Comparison of ENCODE assay signal across 20 cellular contexts in genomic region chr22:20099099-20099711, GRCh38. TPM values are rescaled to one million over a fixed set of nuclear protein-coding genes. Genes with fewer than 3 reads are reported as not detected.
DNase-seq lines count a peak whose midpoint lies in the region; ATAC-seq and TF ChIP-seq lines count a peak whose summit lies in the region.
"Had no signal": no experiment of that assay in that cellular context is flagged by ENCODE, and none has a peak within 500 bp of the region (broad histone marks: within the 10 kb centered on the region; RNA-seq: fewer than 3 reads in every experiment).

No MANE protein-coding gene starts in this region.

- peak overlapping the region; percentile 86 for H3K4me3 Mint-ChIP-seq in activated naive CD8-positive, alpha-beta T cell
- peak overlapping the region; percentile 68 for H3K4me3 Mint-ChIP-seq in stimulated activated effector memory CD8-positive, alpha-beta T cell treated with anti-CD3 and anti-CD28 coated beads, Interleukin-12 subunit alpha, Interleukin-12 subunit beta, amount 100 ng/mL, for 72 hours
- H3K4me3 Mint-ChIP-seq in H9, result no peak overlapping the region
- H3K4me3 Mint-ChIP-seq: naive B cell had no signal

- no peak overlapping the region for H2BK20ac ChIP-seq in H9 (ENCODE audit: low read depth, low read length, poor library complexity, severe bottlenecking)

- no peaks in the 10 kb centered on the region for H3K23me2 ChIP-seq in H9 (ENCODE audit: insufficient read length, low read depth, low read length, poor library complexity, severe bottlenecking)

- no peak overlapping the region for H3K4ac ChIP-seq in H9 (ENCODE audit: low read depth, low read length)

- H2AK5ac ChIP-seq in H9 (ENCODE audit: insufficient read length, low read length), result no peak overlapping the region

- H3K9ac ChIP-seq in H9 (ENCODE audit: extremely low read depth, insufficient read length, low read length), result no peak overlapping the region

- H3K9me3 ChIP-seq in right cardiac atrium (ENCODE audit: control insufficient read depth, low read length) (no peaks in the 10 kb centered on the region), heart right ventricle (peaks cover 0 to 8% (median 3%) of the 10 kb centered on the region in 11 donors), H9 (ENCODE audit: control insufficient read depth, low read depth, low read length) (no peaks in the 10 kb centered on the region)
- H3K9me3 ChIP-seq: transverse colon had no signal

- peaks cover 63% of the 10 kb centered on the region for H3K4me1 Mint-ChIP-seq in activated naive CD8-positive, alpha-beta T cell (ENCODE audit: low read depth)
- H3K4me1 Mint-ChIP-seq in stimulated activated effector memory CD8-positive, alpha-beta T cell treated with anti-CD3 and anti-CD28 coated beads, Interleukin-12 subunit alpha, Interleukin-12 subunit beta, amount 100 ng/mL, for 72 hours, result peaks cover 76% of the 10 kb centered on the region
- peaks cover 19 to 22% of the 10 kb centered on the region in 2 experiments for H3K4me1 Mint-ChIP-seq in H9
- H3K4me1 Mint-ChIP-seq: naive B cell had no signal

- H3K9me3 Mint-ChIP-seq in activated naive CD8-positive, alpha-beta T cell (ENCODE audit: low read depth), result no peaks in the 10 kb centered on the region
- no peaks in the 10 kb centered on the region for H3K9me3 Mint-ChIP-seq in stimulated activated effector memory CD8-positive, alpha-beta T cell treated with anti-CD3 and anti-CD28 coated beads, Interleukin-12 subunit alpha, Interleukin-12 subunit beta, amount 100 ng/mL, for 72 hours
- no peaks in the 10 kb centered on the region for H3K9me3 Mint-ChIP-seq in H9

- H3K27ac ChIP-seq in right cardiac atrium (ENCODE audit: low read length) (no peak overlapping the region), heart right ventricle (no peak overlapping the region), H9 (ENCODE audit: insufficient read length, low read depth, low read length) (no peak overlapping the region)
- H3K27ac ChIP-seq: transverse colon had no signal

- peak overlapping the region; percentile 94 for H3K27ac Mint-ChIP-seq in activated naive CD8-positive, alpha-beta T cell
- H3K27ac Mint-ChIP-seq in stimulated activated effector memory CD8-positive, alpha-beta T cell treated with anti-CD3 and anti-CD28 coated beads, Interleukin-12 subunit alpha, Interleukin-12 subunit beta, amount 100 ng/mL, for 72 hours, result peak overlapping the region; percentile 92
- H3K27ac Mint-ChIP-seq in H9, result peak overlapping the region in 1 of 3 experiments; percentile 83; a peak in 2 of 7 replicates

- H2BK5ac ChIP-seq in H9 (ENCODE audit: insufficient read length, low read length), result no peak overlapping the region

- H4K5ac ChIP-seq in H9 (ENCODE audit: insufficient read length, low read depth, low read length), result no peak overlapping the region

- 96% methylated on average over 6 of the region's 6 CpGs for WGBS in right cardiac atrium
- 97% methylated on average over 6 of the region's 6 CpGs for WGBS in heart right ventricle, 2 donors
- WGBS in H9 (ENCODE audit: extremely low coverage, insufficient read length, low lambda C conversion rate), result no CpG with 5 or more reads among the region's 6 CpGs

- H2AFZ ChIP-seq in H9 (ENCODE audit: low read length), result no peak overlapping the region

- ATAC-seq in right cardiac atrium (no peak), heart right ventricle (no peak), GM18861 (IDR thresholded peaks at IDR 0.05; ENCODE audit: unreplicated experiment) (no peak)
- ATAC-seq in stimulated activated effector memory CD8-positive, alpha-beta T cell treated with anti-CD3 and anti-CD28 coated beads, Interleukin-12 subunit alpha, Interleukin-12 subunit beta, amount 100 ng/mL, for 72 hours, result no peak
- ATAC-seq: esophagus mucosa had no signal

- peaks cover 33% of the 10 kb centered on the region for H3K36me3 Mint-ChIP-seq in activated naive CD8-positive, alpha-beta T cell
- peaks cover 95% of the 10 kb centered on the region for H3K36me3 Mint-ChIP-seq in stimulated activated effector memory CD8-positive, alpha-beta T cell treated with anti-CD3 and anti-CD28 coated beads, Interleukin-12 subunit alpha, Interleukin-12 subunit beta, amount 100 ng/mL, for 72 hours
- H3K36me3 Mint-ChIP-seq in H9 (ENCODE audit: insufficient read depth in 1 of 3, low read depth in 3 of 3), result peaks cover 55 to 96% (median 95%) of the 10 kb centered on the region in 3 experiments

- H3K79me1 ChIP-seq in H9 (ENCODE audit: insufficient read depth, low read depth, low read length, poor library complexity, severe bottlenecking), result peaks cover 2% of the 10 kb centered on the region

- TF ChIP-seq CTCF in heart right ventricle (IDR thresholded peaks at IDR 0.05) (no peak), H9 (conservative IDR thresholded peaks at IDR 0.05) (no peak)

- H4K91ac ChIP-seq in H9 (ENCODE audit: insufficient read length, low read depth, low read length), result no peak overlapping the region

- no peak overlapping the region for H3K14ac ChIP-seq in H9 (ENCODE audit: insufficient read depth, low read length)

- H3K4me3 ChIP-seq in right cardiac atrium (ENCODE audit: low read length), result no peak overlapping the region
- no peak overlapping the region for H3K4me3 ChIP-seq in heart right ventricle
- H3K4me3 ChIP-seq: lung, smooth muscle cell, transverse colon had no signal

- 0 out of 2 replicates have a peak, but pooled peaks cover 2% of the 10 kb centered on the region for H3K79me2 ChIP-seq in H9 (ENCODE audit: insufficient read depth, low read length)

- H2BK120ac ChIP-seq in H9 (ENCODE audit: low read depth, low read length, poor library complexity, severe bottlenecking), result no peak overlapping the region

- H3K27me3 ChIP-seq in right cardiac atrium (ENCODE audit: control insufficient read depth, insufficient read depth) (no peaks in the 10 kb centered on the region), heart right ventricle (no peaks in the 10 kb centered on the region), H9 (ENCODE audit: insufficient read depth, low read length) (no peaks in the 10 kb centered on the region; the same call in 1 of the 2 replicates)
- H3K27me3 ChIP-seq: transverse colon had no signal

- no peaks in the 10 kb centered on the region for H3K27me3 Mint-ChIP-seq in activated naive CD8-positive, alpha-beta T cell
- no peaks in the 10 kb centered on the region; the same call in 1 of the 2 replicates for H3K27me3 Mint-ChIP-seq in H9 (ENCODE audit: low read depth)
- H3K27me3 Mint-ChIP-seq: naive B cell had no signal

- no peak overlapping the region for H3K4me2 ChIP-seq in H9 (ENCODE audit: insufficient read depth, insufficient read length, low read length)
- H3K4me2 ChIP-seq: smooth muscle cell had no signal

- H3K4me1 ChIP-seq in right cardiac atrium (ENCODE audit: control insufficient read depth, insufficient read depth, low read length) (no peaks in the 10 kb centered on the region), heart right ventricle (peaks cover 0 to 4% (median 0%) of the 10 kb centered on the region in 9 donors), H9 (ENCODE audit: insufficient read depth, low read length) (peaks cover 2% of the 10 kb centered on the region; the same call in 1 of the 2 replicates)
- H3K4me1 ChIP-seq: transverse colon had no signal

- no peak overlapping the region for H3T11ph ChIP-seq in H9 (ENCODE audit: low read length)

- no peak overlapping the region for H4K8ac ChIP-seq in H9 (replicated peaks; ENCODE audit: insufficient read length, low read depth, low read length)

- DNase-seq in right cardiac atrium (peak in 2 of 3 donors; percentile 2 to 24), heart right ventricle (no peak), H9 (no peak)
- DNase-seq in stimulated activated effector memory CD8-positive, alpha-beta T cell treated with anti-CD3 and anti-CD28 coated beads, Interleukin-12 subunit alpha, Interleukin-12 subunit beta, amount 100 ng/mL, for 72 hours (ENCODE audit: low spot score in 2 of 2), result no peak
- DNase-seq: activated CD4-positive, alpha-beta T cell treated with anti-CD3 and anti-CD28 coated beads, Interleukin-2, amount 50 U/mL, for 48 hours; activated gamma-delta T cell treated with Interleukin-2 at 50 U/mL for 16 hours; dermis blood vessel endothelial cell; GDM1; naive B cell; NCI-H1048; NCI-H2081; NCI-H524 treated with DMSO at 0.1 percent for 48 hours; OCI-M1; transverse colon had no signal

- H4K20me1 ChIP-seq in H9 (ENCODE audit: control insufficient read depth, insufficient read depth, insufficient read length), result no peaks in the 10 kb centered on the region

- no peak overlapping the region for H2BK15ac ChIP-seq in H9 (ENCODE audit: low read depth, low read length)

- intact Hi-C loops in right cardiac atrium (cut with DNase I), result loop anchor here in 1 of 4 donors (10.0 kb wide), 1 partner anchor 704 kb away; no protein-coding TSS in a partner anchor
- intact Hi-C loops in heart right ventricle (cut with DNase I), result no loop called here

- no peak overlapping the region for H2BK12ac ChIP-seq in H9 (ENCODE audit: insufficient read length, low read depth, low read length)

- peaks cover 0 to 99% (median 49%) of the 10 kb centered on the region in 9 donors for H3K36me3 ChIP-seq in heart right ventricle

- no peak overlapping the region for H3K18ac ChIP-seq in H9 (ENCODE audit: insufficient read length, low read depth, low read length)

- H3K56ac ChIP-seq in H9 (ENCODE audit: insufficient read length, low read depth, low read length), result no peak overlapping the region

- H3K23ac ChIP-seq in H9 (ENCODE audit: insufficient read length, low read depth, low read length), result no peak overlapping the region

RNA-seq across cellular contexts. Expression of gene RANBP1, which starts 16.7 kb away (rescaled TPM):
- total RNA-seq in right cardiac atrium (10 to 100 TPM; 32.5 to 46.8 (median 39.5) TPM), heart right ventricle (10 to 100 TPM; 31.8 to 55.8 (median 38.1) TPM), H9 (2021) (522 and 531 TPM in 2 replicates)
- polyA plus RNA-seq in right cardiac atrium (33.3 TPM), heart right ventricle (10 to 100 TPM; 39.4 to 71.7 TPM)

RNA-seq across cellular contexts. Expression of gene TRMT2A, which starts 17.8 kb away (rescaled TPM):
- total RNA-seq in right cardiac atrium, result 10 to 100 TPM; 23.1 to 32.0 (median 29.7) TPM
- polyA plus RNA-seq in right cardiac atrium, result 23.1 TPM
- total RNA-seq in heart right ventricle, result 10 to 100 TPM; 18.4 to 29.6 (median 25.8) TPM
- polyA plus RNA-seq in heart right ventricle, result 10 to 100 TPM; 24.6 to 58.2 TPM
- 58.2 and 65.0 TPM in 2 replicates for total RNA-seq in H9 (2021)

RNA-seq across cellular contexts. Expression of gene DGCR8, which starts 19.2 kb away (rescaled TPM):
- total RNA-seq in right cardiac atrium, result 10 to 100 TPM; 15.5 to 18.6 (median 17.0) TPM
- polyA plus RNA-seq in right cardiac atrium, result 11.2 TPM
- total RNA-seq in heart right ventricle, result 10 to 100 TPM; 11.4 to 20.0 (median 14.0) TPM
- polyA plus RNA-seq in heart right ventricle, result 10 to 100 TPM in 1 of 2 donors, 1 to 10 TPM in 1; 8.3 to 26.3 TPM
- 71.2 and 74.5 TPM in 2 replicates for total RNA-seq in H9 (2021)

RNA-seq across cellular contexts. Expression of gene ZDHHC8, which starts 32.4 kb away (rescaled TPM):
- total RNA-seq in right cardiac atrium (10 to 100 TPM; 49.1 to 64.7 (median 55.7) TPM), heart right ventricle (10 to 100 TPM; 32.5 to 51.7 (median 37.5) TPM), H9 (2021) (47.3 and 51.7 TPM in 2 replicates)
- polyA plus RNA-seq in right cardiac atrium (34.2 TPM), heart right ventricle (10 to 100 TPM; 23.2 to 39.4 TPM)

RNA-seq across cellular contexts. Expression of gene CCDC188, which starts 51.6 kb away (rescaled TPM):
- total RNA-seq in right cardiac atrium (under 1 TPM; 0.22 to 0.83 (median 0.39) TPM), heart right ventricle (1 to 10 TPM in 1 of 10 donors, under 1 TPM in 6, not detected in 3; 0.15 to 1.1 (median 0.50) TPM), H9 (2021) (not detected in 2 replicates)
- polyA plus RNA-seq in right cardiac atrium (0.54 TPM), heart right ventricle (1 to 10 TPM in 1 of 2 donors, under 1 TPM in 1; 0.51 to 2.3 TPM)
- total RNA-seq: SK-MEL-5, smooth muscle cell had no signal
- polyA plus RNA-seq: smooth muscle cell had no signal

Comparison
In these comparisons a context has a peak if more than half of its experiments do, and no peak if none do; other contexts are left out.
1. DNase-seq: peak in right cardiac atrium (2 of 3); none in heart right ventricle (0 of 2), stimulated activated effector memory CD8-positive, alpha-beta T cell treated with anti-CD3 and anti-CD28 coated beads, Interleukin-12 subunit alpha, Interleukin-12 subunit beta, amount 100 ng/mL, for 72 hours (0 of 2) and H9 (single experiment).
2. H3K4me3 Mint-ChIP-seq: peak in activated naive CD8-positive, alpha-beta T cell (single experiment) and stimulated activated effector memory CD8-positive, alpha-beta T cell treated with anti-CD3 and anti-CD28 coated beads, Interleukin-12 subunit alpha, Interleukin-12 subunit beta, amount 100 ng/mL, for 72 hours (single experiment); none in H9 (0 of 2).